ENCODE assay signal across 25 cellular contexts in genomic region chr22:16793831-16794230, GRCh38. TPM values are rescaled to one million over a fixed set of nuclear protein-coding genes. Genes with fewer than 3 reads are reported as not detected.
DNase-seq lines count a peak whose midpoint lies in the region; ATAC-seq, FAIRE-seq and TF ChIP-seq lines count a peak whose summit lies in the region.
"Had no signal": no experiment of that assay in that cellular context is flagged by ENCODE, and none has a peak within 500 bp of the region (broad histone marks: within the 10 kb centered on the region; RNA-seq: fewer than 3 reads in every experiment).

No MANE protein-coding gene starts in this region.

- peaks cover 49% of the 10 kb centered on the region for H3K4me1 ChIP-seq in GM23338 (ENCODE audit: insufficient read depth)
- H3K4me1 ChIP-seq in HUES48 (ENCODE audit: control insufficient read depth, insufficient read depth, low read length), result peaks cover 32% of the 10 kb centered on the region
- no peaks in the 10 kb centered on the region for H3K4me1 ChIP-seq in K562 (replicated peaks in 1 of 2; ENCODE audit: control insufficient read depth in 2 of 2, insufficient read depth in 2 of 2, low read length in 2 of 2)
- no peaks in the 10 kb centered on the region for H3K4me1 ChIP-seq in endodermal cell (ENCODE audit: control insufficient read depth, insufficient read depth, low read length)
- H3K4me1 ChIP-seq: BE2C, Caco-2 had no signal

- FAIRE-seq in K562 (lab: Jason Lieb, UNC), result no peak
- FAIRE-seq: A204.1, D721Med, G401.6, GM12891, GM19239 had no signal

- no peak overlapping the region for H2AFZ ChIP-seq in GM23338
- H2AFZ ChIP-seq in K562 (ENCODE audit: low read depth, low read length), result no peak overlapping the region

- H3K79me2 ChIP-seq in GM23338 (replicated peaks; ENCODE audit: insufficient read depth) (no peaks in the 10 kb centered on the region), K562 (ENCODE audit: control insufficient read depth, insufficient read depth, low read length) (0 out of 3 replicates have a peak, but pooled peaks cover 2% of the 10 kb centered on the region)

- TF ChIP-seq POLR2A in K562 (conservative IDR thresholded peaks at IDR 0.05), result no peak

- intact Hi-C loops in K562 (cut with micrococcal nuclease), result no loop called here

- WGBS in K562 (ENCODE audit: insufficient coverage, low coverage, missing lambda C conversion rate), result 60% methylated on average over 1 of the region's 1 CpG
- 86% methylated on average over 1 of the region's 1 CpG; no CpG with 5 or more reads in 1 of the 2 experiments for WGBS in endodermal cell (ENCODE audit: insufficient coverage in 1 of 2, insufficient read length in 1 of 2), 2 experiments

- ATAC-seq in GM23338, result no peak
- no peak for ATAC-seq in K562
- ATAC-seq: CD8-positive, alpha-beta T cell had no signal

- 0 out of 2 replicates have a peak, but pooled peaks cover 4% of the 10 kb centered on the region for H3K9me2 ChIP-seq in GM23338 (ENCODE audit: insufficient read depth)

- H3K9me3 ChIP-seq in HUES48 (ENCODE audit: control insufficient read depth, insufficient read depth, low read length), result no peaks in the 10 kb centered on the region
- no peaks in the 10 kb centered on the region for H3K9me3 ChIP-seq in K562 (replicated peaks; ENCODE audit: control insufficient read depth, insufficient read depth, low read depth, low read length)
- peaks cover 56% of the 10 kb centered on the region for H3K9me3 ChIP-seq in endodermal cell (ENCODE audit: control insufficient read depth, low read length)
- H3K9me3 ChIP-seq: BE2C, BLaER1, Caco-2 had no signal

- H3F3A ChIP-seq in GM23338 (replicated peaks; ENCODE audit: low read depth), result no peaks in the 10 kb centered on the region

- H3K9ac ChIP-seq in HUES48 (ENCODE audit: low read depth, low read length) (no peak overlapping the region), K562 (ENCODE audit: insufficient read depth in 1 of 2, low read depth in 2 of 2, low read length in 2 of 2) (no peak overlapping the region), endodermal cell (ENCODE audit: extremely low read depth, low read length, poor library complexity, severe bottlenecking) (no peak overlapping the region)
- H3K9ac ChIP-seq: BLaER1 had no signal

- no peaks in the 10 kb centered on the region for H3K36me3 ChIP-seq in GM23338 (ENCODE audit: insufficient read depth)
- no peaks in the 10 kb centered on the region for H3K36me3 ChIP-seq in HUES48 (ENCODE audit: control insufficient read depth, insufficient read depth, low read length)
- peaks cover 31% of the 10 kb centered on the region for H3K36me3 ChIP-seq in K562 (ENCODE audit: control insufficient read depth, insufficient read depth, low read length)
- no peaks in the 10 kb centered on the region for H3K36me3 ChIP-seq in endodermal cell (ENCODE audit: control insufficient read depth, insufficient read depth, low read length)
- H3K36me3 ChIP-seq: BE2C, BLaER1 had no signal

- H3K4me3 Mint-ChIP-seq in GM23338, result no peak overlapping the region
- H3K4me3 Mint-ChIP-seq in endodermal cell, result no peak overlapping the region
- H3K4me3 Mint-ChIP-seq: CD14-positive monocyte; CD4-positive, alpha-beta T cell; CD8-positive, alpha-beta T cell had no signal

- no peak for TF ChIP-seq CTCF in GM23338 (conservative IDR thresholded peaks at IDR 0.05; ENCODE audit: low read depth in 2 of 2)
- no peak for TF ChIP-seq CTCF in K562 (IDR thresholded peaks at IDR 0.05 in 2 of 3, conservative IDR thresholded peaks at IDR 0.05 in 1 of 3; ENCODE audit: insufficient read depth in 2 of 3, low read depth in 1 of 3, low read length in 3 of 3)
- TF ChIP-seq CTCF in endodermal cell (conservative IDR thresholded peaks at IDR 0.05), result no peak
- no peak for TF ChIP-seq CTCF in RWPE1 (conservative IDR thresholded peaks at IDR 0.05; ENCODE audit: low read depth)

- peak overlapping the region; percentile 51 for H3K27ac ChIP-seq in GM23338 (ENCODE audit: low read depth)
- peak overlapping the region; percentile 44 for H3K27ac ChIP-seq in HUES48 (ENCODE audit: low read depth, low read length)
- H3K27ac ChIP-seq in K562 (ENCODE audit: extremely low read depth, low read depth, low read length), result no peak overlapping the region
- no peak overlapping the region for H3K27ac ChIP-seq in endodermal cell (ENCODE audit: low read depth, low read length)
- no peak overlapping the region for H3K27ac ChIP-seq in RWPE1
- H3K27ac ChIP-seq: BLaER1 had no signal

- DNase-seq in GM23338 (ENCODE audit: low spot score) (no peak), K562 (ENCODE audit: extremely low read depth in 1 of 4, low spot score in 3 of 4) (no peak), endodermal cell (no peak), NCI-H1048 (lab: John Stamatoyannopoulos, UW) (no peak), CD1c-positive myeloid dendritic cell (ENCODE audit: extremely low spot score) (no peak), RWPE1 (ENCODE audit: low spot score) (no peak)
- DNase-seq: 8988T; ACHN; BE2C; C1 segment of cervical spinal cord; Caco-2; Calu3; CD4-positive, alpha-beta T cell; CD8-positive, alpha-beta T cell; DMS79 treated with DMSO at 0.1 percent for 48 hours; GF-D8 had no signal

- H3K36me3 Mint-ChIP-seq in GM23338 (ENCODE audit: low read depth) (no peaks in the 10 kb centered on the region; the same call in 2 of the 3 replicates), endodermal cell (ENCODE audit: low read depth) (no peaks in the 10 kb centered on the region)
- H3K36me3 Mint-ChIP-seq: CD14-positive monocyte; CD8-positive, alpha-beta T cell had no signal

- TF ChIP-seq EP300 in K562 (IDR thresholded peaks at IDR 0.05; ENCODE audit: low read length), result no peak

- H3K27me3 ChIP-seq in GM23338 (ENCODE audit: insufficient read depth) (no peaks in the 10 kb centered on the region), HUES48 (ENCODE audit: control insufficient read depth, insufficient read depth, low read length) (no peaks in the 10 kb centered on the region), K562 (ENCODE audit: control insufficient read depth in 2 of 2, insufficient read depth in 2 of 2, low read length in 2 of 2) (no peaks in the 10 kb centered on the region), endodermal cell (ENCODE audit: control insufficient read depth, insufficient read depth, low read length, poor library complexity, severe bottlenecking) (no peaks in the 10 kb centered on the region)
- H3K27me3 ChIP-seq: BE2C, BLaER1 had no signal

- no peak overlapping the region for H3K27ac Mint-ChIP-seq in GM23338
- peak overlapping the region; percentile 0 for H3K27ac Mint-ChIP-seq in endodermal cell
- H3K27ac Mint-ChIP-seq: CD14-positive monocyte; CD4-positive, alpha-beta T cell; CD8-positive, alpha-beta T cell had no signal

- H3K9me3 Mint-ChIP-seq in GM23338 (peaks cover 81% of the 10 kb centered on the region), endodermal cell (no peaks in the 10 kb centered on the region)
- H3K9me3 Mint-ChIP-seq: CD4-positive, alpha-beta T cell; CD8-positive, alpha-beta T cell had no signal

- H4K20me1 ChIP-seq in GM23338 (replicated peaks; ENCODE audit: insufficient read depth) (no peaks in the 10 kb centered on the region), K562 (replicated peaks; ENCODE audit: control insufficient read depth, insufficient read depth, low read length) (no peaks in the 10 kb centered on the region)
- H4K20me1 ChIP-seq: BLaER1 had no signal

- H3K4me1 Mint-ChIP-seq in GM23338 (peaks cover 17% of the 10 kb centered on the region), endodermal cell (peaks cover 23% of the 10 kb centered on the region)

- POLR2A ChIA-PET in K562 (lab: Yijun Ruan, JAX), result interaction anchor here (1.6 kb wide), 1 partner anchor 10 kb away, joined by 7 read pairs; no protein-coding TSS in a partner anchor
- POLR2A ChIA-PET in RWPE1 (lab: Yijun Ruan, JAX; ENCODE audit: low non-redundant PET), result no interaction called here

- no TSS peak for BruUV-seq in K562 (replicated peaks; lab: Mats Ljungman, UMichigan)

- H3K4me2 ChIP-seq in GM23338 (peak overlapping the region; percentile 70), K562 (ENCODE audit: insufficient read depth, low read length) (no peak overlapping the region)
- H3K4me2 ChIP-seq: BLaER1 had no signal

- CTCF ChIA-PET in K562 (lab: Yijun Ruan, JAX; ENCODE audit: low intra/inter-chr PET ratio) (no interaction called here), RWPE1 (lab: Yijun Ruan, JAX) (no interaction called here)

- in situ Hi-C loops in K562 (cut with MboI), result no loop called here

- no peaks in the 10 kb centered on the region for H3K9me1 ChIP-seq in K562 (ENCODE audit: control insufficient read depth, insufficient read depth, low read length)

- H3K4me3 ChIP-seq in GM23338, result peak overlapping the region; percentile 19; the same call in 1 of the 2 replicates
- H3K4me3 ChIP-seq in HUES48 (ENCODE audit: low read depth, low read length), result peak overlapping the region; percentile 24; the same call in 1 of the 2 replicates
- no peak overlapping the region for H3K4me3 ChIP-seq in K562
- H3K4me3 ChIP-seq in endodermal cell (ENCODE audit: low read length), result no peak overlapping the region
- H3K4me3 ChIP-seq: BLaER1 had no signal

- peaks cover 1% of the 10 kb centered on the region for H3K27me3 Mint-ChIP-seq in GM23338 (ENCODE audit: insufficient read depth, low read depth, poor library complexity)
- no peaks in the 10 kb centered on the region for H3K27me3 Mint-ChIP-seq in endodermal cell (ENCODE audit: insufficient read depth)

- no peak for TF ChIP-seq RAD21 in K562 (CRISPR knock-in tag; conservative IDR thresholded peaks at IDR 0.05 in 1 of 2, IDR thresholded peaks at IDR 0.05 in 1 of 2)

RNA-seq across cellular contexts. Expression of gene XKR3, which starts 31.4 kb away (rescaled TPM):
- not detected in 2 replicates for total RNA-seq in GM23338 (2014; rRNA removed; shearing (Covaris generic))
- polyA plus RNA-seq in GM23338 (2016; fragmentation: Nextera tagmentation; extraction: Ambion mirVana) (0.30 TPM in 1 of 2 replicates, not detected in the other), K562 (2011; rRNA removed) (6.1 and 6.8 TPM in 2 replicates), K562 (2014; fragmentation: Illumina TruSeq; extraction: Trizol) (6.9 and 7.1 TPM in 2 replicates), K562 (2014; fragmentation: Nextera tagmentation; extraction: Ambion mirVana) (1 to 10 TPM; 3.7 to 5.1 TPM), K562 (2014; rRNA removed) (11.1 and 11.2 TPM in 2 replicates)
- 16.1 and 61.9 TPM in 2 replicates for total RNA-seq in K562 (2011; cell fraction: chromatin; rRNA removed; ENCODE audit: low replicate concordance)
- total RNA-seq in K562 (2011; cell fraction: nucleolus; rRNA removed), result 10.8 and 13.3 TPM in 2 replicates
- total RNA-seq in K562 (2011; cell fraction: nucleoplasm; rRNA removed), result 27.7 and 41.4 TPM in 2 replicates
- total RNA-seq in K562 (2014; rRNA removed) (3.5 and 3.6 TPM in 2 replicates), K562 (2014; rRNA removed; fragmentation: Illumina TruSeq; extraction: Trizol) (10.0 and 10.5 TPM in 2 replicates), K562 (2015; rRNA removed; fragmentation: Illumina TruSeq; extraction: Trizol) (8.8 and 9.2 TPM in 2 replicates), K562 (2021) (11.3 and 11.5 TPM in 2 replicates), endodermal cell (not detected)
- 1.0 and 3.2 TPM in 2 replicates for polyA plus RNA-seq in K562 (2011; cell fraction: cytosol; rRNA removed)
- 9.4 and 15.7 TPM in 2 replicates for polyA plus RNA-seq in K562 (2011; cell fraction: nucleus; rRNA removed)
- polyA plus RNA-seq in K562 (2012), result 5.1 and 6.2 TPM in 2 replicates
- 14.8 and 18.2 TPM in 2 replicates for polyA minus RNA-seq in K562 (2011; rRNA and poly(A)+ RNA removed)
- polyA minus RNA-seq in K562 (2011; cell fraction: cytosol; rRNA and poly(A)+ RNA removed), result 6.2 and 6.5 TPM in 2 replicates
- 10.2 and 19.5 TPM in 2 replicates for polyA minus RNA-seq in K562 (2011; cell fraction: nucleus; rRNA and poly(A)+ RNA removed)
- not detected for polyA plus RNA-seq in endodermal cell (2013, experiment 1 of 2)
- not detected for polyA plus RNA-seq in endodermal cell (2013, experiment 2 of 2)
- total RNA-seq: Caco-2; Calu3; CD4-positive, alpha-beta T cell; CD8-positive, alpha-beta T cell had no signal
- polyA plus RNA-seq: AG04450, CD14-positive monocyte had no signal

Comparison
In these comparisons a context has a peak if more than half of its experiments do, and no peak if none do; other contexts are left out.
1. H3K27ac ChIP-seq: peak in GM23338 (single experiment) and HUES48 (single experiment); none in K562 (single experiment), endodermal cell (single experiment) and RWPE1 (single experiment).
2. H3K4me3 ChIP-seq: peak in GM23338 (single experiment) and HUES48 (single experiment); none in K562 (single experiment) and endodermal cell (single experiment).